11 cellular contexts compared by ENCODE assay signal in the genomic region with DNA sequence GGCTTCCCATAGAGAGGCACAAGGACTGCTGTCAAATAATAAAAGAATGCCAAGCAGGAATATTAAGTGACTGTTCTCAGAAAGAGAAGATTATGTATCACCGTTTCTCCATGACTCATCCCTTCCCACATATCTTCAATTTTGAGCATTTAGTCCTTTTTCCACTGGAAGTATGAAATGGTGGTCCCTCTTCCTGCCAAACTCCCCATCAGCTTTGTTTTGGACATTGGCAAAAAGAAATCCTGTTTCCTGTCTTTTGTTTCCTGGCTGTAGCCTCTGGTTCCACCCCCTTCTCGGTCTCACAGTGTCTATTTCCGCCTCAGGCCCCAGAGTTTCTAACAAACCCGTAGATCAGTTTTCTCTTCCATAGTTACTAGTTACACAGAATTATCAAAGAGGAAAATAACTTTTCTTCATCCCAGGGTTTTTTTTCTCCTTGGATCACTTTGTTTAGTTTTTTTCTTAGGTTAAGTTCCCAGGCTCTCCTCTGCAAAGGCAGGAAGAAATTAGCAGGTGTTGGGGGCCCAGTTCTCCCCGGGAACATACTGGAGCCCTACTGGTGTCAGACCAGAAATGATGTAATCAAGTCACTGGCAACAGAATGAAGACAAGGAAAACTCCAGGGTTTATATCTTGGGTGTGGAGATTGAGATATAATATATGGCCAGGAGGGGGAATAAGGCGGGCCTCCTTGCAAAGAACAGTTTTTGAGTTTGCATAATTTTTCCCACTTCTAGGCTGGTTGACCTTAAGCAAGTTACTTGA. TPM values are rescaled to one million over a fixed set of nuclear protein-coding genes. Genes with fewer than 3 reads are reported as not detected.
DNase-seq lines count a peak whose midpoint lies in the region; ATAC-seq and TF ChIP-seq lines count a peak whose summit lies in the region.
"Had no signal": no experiment of that assay in that cellular context is flagged by ENCODE, and none has a peak within 500 bp of the region (broad histone marks: within the 10 kb centered on the region; RNA-seq: fewer than 3 reads in every experiment).

No MANE protein-coding gene starts in this region.

- no peaks in the 10 kb centered on the region for H3K9me3 ChIP-seq in mesenchymal stem cell (ENCODE audit: control insufficient read depth, low read length)

- no peaks in the 10 kb centered on the region for H3K9me3 Mint-ChIP-seq in activated CD8-positive, alpha-beta memory T cell treated with anti-CD3 and anti-CD28 coated beads, Interleukin-2, amount 10 ng/mL, durations not matched to agents 7 days and 5 days (ENCODE audit: low read depth)
- no peaks in the 10 kb centered on the region for H3K9me3 Mint-ChIP-seq in endothelial cell (ENCODE audit: unreplicated experiment)
- H3K9me3 Mint-ChIP-seq in type B pancreatic cell, result peaks cover 4% of the 10 kb centered on the region
- H3K9me3 Mint-ChIP-seq: activated B cell treated with CpG ODN at 0.5 μM for 24 hours; activated naive CD8-positive, alpha-beta T cell treated with anti-CD3 and anti-CD28 coated beads, Interleukin-2, amount 10 ng/mL, durations not matched to agents 7 days and 5 days had no signal

- no peak overlapping the region for H3K4me3 ChIP-seq in mesenchymal stem cell (ENCODE audit: insufficient read depth in 1 of 2, low read depth in 1 of 2, low read length in 2 of 2)

- no peak overlapping the region for H3K27ac ChIP-seq in mesenchymal stem cell (ENCODE audit: low read length, poor library complexity, severe bottlenecking)

- no peak for ATAC-seq in activated CD8-positive, alpha-beta memory T cell treated with anti-CD3 and anti-CD28 coated beads, Interleukin-2, amount 10 ng/mL, durations not matched to agents 7 days and 5 days
- no peak for ATAC-seq in GM18867 (IDR thresholded peaks at IDR 0.05; ENCODE audit: unreplicated experiment)

- H3K4ac ChIP-seq in mesenchymal stem cell (ENCODE audit: low read depth in 1 of 2, low read length in 2 of 2), result no peak overlapping the region

- H3K4me1 Mint-ChIP-seq in activated CD8-positive, alpha-beta memory T cell treated with anti-CD3 and anti-CD28 coated beads, Interleukin-2, amount 10 ng/mL, durations not matched to agents 7 days and 5 days, result peaks cover 3% of the 10 kb centered on the region
- H3K4me1 Mint-ChIP-seq in endothelial cell (ENCODE audit: unreplicated experiment), result peaks cover 74% of the 10 kb centered on the region
- H3K4me1 Mint-ChIP-seq in type B pancreatic cell (ENCODE audit: unreplicated experiment), result peaks cover 5% of the 10 kb centered on the region
- H3K4me1 Mint-ChIP-seq: activated B cell treated with CpG ODN at 0.5 μM for 24 hours had no signal

- H2AK5ac ChIP-seq in mesenchymal stem cell (ENCODE audit: low read length, severe bottlenecking), result no peak overlapping the region

- no peak overlapping the region for H3K27ac Mint-ChIP-seq in activated CD8-positive, alpha-beta memory T cell treated with anti-CD3 and anti-CD28 coated beads, Interleukin-2, amount 10 ng/mL, durations not matched to agents 7 days and 5 days
- H3K27ac Mint-ChIP-seq in endothelial cell (ENCODE audit: unreplicated experiment) (peak overlapping the region; percentile 96), type B pancreatic cell (peak overlapping the region; percentile 21)
- H3K27ac Mint-ChIP-seq: activated B cell treated with CpG ODN at 0.5 μM for 24 hours; activated naive CD8-positive, alpha-beta T cell treated with anti-CD3 and anti-CD28 coated beads, Interleukin-2, amount 10 ng/mL, durations not matched to agents 7 days and 5 days had no signal

- no peaks in the 10 kb centered on the region for H3K27me3 ChIP-seq in mesenchymal stem cell (ENCODE audit: control insufficient read depth in 1 of 2, insufficient read depth in 1 of 2, low read length in 2 of 2)

- H2AFZ ChIP-seq in mesenchymal stem cell (ENCODE audit: low read depth, low read length), result no peak overlapping the region

- H3K27me3 Mint-ChIP-seq in activated CD8-positive, alpha-beta memory T cell treated with anti-CD3 and anti-CD28 coated beads, Interleukin-2, amount 10 ng/mL, durations not matched to agents 7 days and 5 days, result peaks cover 13% of the 10 kb centered on the region
- peaks cover 4% of the 10 kb centered on the region for H3K27me3 Mint-ChIP-seq in endothelial cell (ENCODE audit: unreplicated experiment)
- H3K27me3 Mint-ChIP-seq in type B pancreatic cell, result peaks cover 8% of the 10 kb centered on the region

- H4K8ac ChIP-seq in mesenchymal stem cell (ENCODE audit: low read length), result no peak overlapping the region

- no peak overlapping the region for H3K14ac ChIP-seq in mesenchymal stem cell (ENCODE audit: low read length in 2 of 2)

- H3K4me1 ChIP-seq in mesenchymal stem cell (ENCODE audit: control insufficient read depth, insufficient read depth, low read depth, low read length), result peaks cover 2% of the 10 kb centered on the region

- no peak overlapping the region for H3K4me3 Mint-ChIP-seq in activated CD8-positive, alpha-beta memory T cell treated with anti-CD3 and anti-CD28 coated beads, Interleukin-2, amount 10 ng/mL, durations not matched to agents 7 days and 5 days
- peak overlapping the region; percentile 9 for H3K4me3 Mint-ChIP-seq in endothelial cell (ENCODE audit: unreplicated experiment)
- H3K4me3 Mint-ChIP-seq in type B pancreatic cell, result no peak overlapping the region
- H3K4me3 Mint-ChIP-seq: activated B cell treated with CpG ODN at 0.5 μM for 24 hours; activated naive CD8-positive, alpha-beta T cell treated with anti-CD3 and anti-CD28 coated beads, Interleukin-2, amount 10 ng/mL, durations not matched to agents 7 days and 5 days had no signal

- H2BK15ac ChIP-seq in mesenchymal stem cell (ENCODE audit: low read depth, poor library complexity, severe bottlenecking), result no peak overlapping the region

- H4K91ac ChIP-seq in mesenchymal stem cell (ENCODE audit: low read length), result no peak overlapping the region

- no peak overlapping the region for H3K18ac ChIP-seq in mesenchymal stem cell (ENCODE audit: low read depth in 1 of 2, low read length in 2 of 2)

- no peak overlapping the region for H2BK5ac ChIP-seq in mesenchymal stem cell (ENCODE audit: low read depth, low read length, poor library complexity, severe bottlenecking)

- no peaks in the 10 kb centered on the region for H3K79me1 ChIP-seq in mesenchymal stem cell (replicated peaks; ENCODE audit: low read length, poor library complexity, severe bottlenecking)

- CTCF ChIA-PET in activated CD8-positive, alpha-beta memory T cell treated with anti-CD3 and anti-CD28 coated beads, Interleukin-2, amount 10 ng/mL, durations not matched to agents 7 days and 5 days (lab: Charles Lee), result interaction anchor here (1.4 to 15.0 kb wide), 3 partner anchors 28 to 144 kb away, joined by 4 to 140 read pairs (median 10); no protein-coding TSS in a partner anchor

- no peak overlapping the region for H2BK120ac ChIP-seq in mesenchymal stem cell (ENCODE audit: low read depth, low read length)

- no peaks in the 10 kb centered on the region for H3K36me3 Mint-ChIP-seq in activated CD8-positive, alpha-beta memory T cell treated with anti-CD3 and anti-CD28 coated beads, Interleukin-2, amount 10 ng/mL, durations not matched to agents 7 days and 5 days
- H3K36me3 Mint-ChIP-seq in endothelial cell (ENCODE audit: low read depth, unreplicated experiment) (no peaks in the 10 kb centered on the region), type B pancreatic cell (no peaks in the 10 kb centered on the region)
- H3K36me3 Mint-ChIP-seq: activated naive CD8-positive, alpha-beta T cell treated with anti-CD3 and anti-CD28 coated beads, Interleukin-2, amount 10 ng/mL, durations not matched to agents 7 days and 5 days had no signal

- peak; percentile 3 for DNase-seq in activated CD8-positive, alpha-beta memory T cell treated with anti-CD3 and anti-CD28 coated beads for 24 hours
- DNase-seq in activated CD8-positive, alpha-beta memory T cell treated with anti-CD3 and anti-CD28 coated beads, Interleukin-2, amount 10 ng/mL, durations not matched to agents 7 days and 5 days, result no peak
- DNase-seq in endothelial cell (ENCODE audit: low spot score) (peak; percentile 41), mesenchymal stem cell (no peak), type B pancreatic cell (ENCODE audit: extremely low spot score, unreplicated experiment) (no peak), DMS79 treated with DMSO at 0.1 percent for 48 hours (lab: John Stamatoyannopoulos, UW) (no peak)
- DNase-seq in activated T-cell treated with anti-CD3 and anti-CD28 coated beads, Interleukin-2, amount 50 U/mL, for 48 hours, result no peak
- DNase-seq: activated B cell treated with CpG ODN at 0.5 μM for 24 hours; activated naive CD8-positive, alpha-beta T cell treated with anti-CD3 and anti-CD28 coated beads, Interleukin-2, amount 10 ng/mL, durations not matched to agents 7 days and 5 days; nucleus accumbens had no signal

- H3K36me3 ChIP-seq in mesenchymal stem cell (ENCODE audit: control insufficient read depth in 1 of 2, insufficient read depth in 2 of 2, low read depth in 1 of 2, low read length in 2 of 2), result no peaks in the 10 kb centered on the region

- TF ChIP-seq CTCF in endothelial cell (IDR thresholded peaks at IDR 0.05; ENCODE audit: unreplicated experiment), result peak; percentile 18
- no peak for TF ChIP-seq CTCF in type B pancreatic cell (conservative IDR thresholded peaks at IDR 0.05)

- WGBS in mesenchymal stem cell, result 62% methylated on average over 5 of the region's 6 CpGs

- peak overlapping the region in 1 of 2 experiments; percentile 33 for H2BK12ac ChIP-seq in mesenchymal stem cell (ENCODE audit: low read length in 2 of 2)

- no peak overlapping the region for H3K23ac ChIP-seq in mesenchymal stem cell (ENCODE audit: low read length in 2 of 2)

- H3K9ac ChIP-seq in mesenchymal stem cell (ENCODE audit: low read length), result peak overlapping the region; percentile 44

- no peak overlapping the region for H3K4me2 ChIP-seq in mesenchymal stem cell (ENCODE audit: low read length, poor library complexity, severe bottlenecking)

RNA-seq across cellular contexts. Expression of a gene that starts 26.3 kb away (rescaled TPM):
- total RNA-seq in activated CD8-positive, alpha-beta memory T cell treated with anti-CD3 and anti-CD28 coated beads, Interleukin-2, amount 10 ng/mL, durations not matched to agents 7 days and 5 days, result 10 to 100 TPM; 12.6 to 38.9 TPM
- total RNA-seq in endothelial cell (ENCODE audit: unreplicated experiment) (81.5 TPM), type B pancreatic cell (ENCODE audit: low replicate concordance) (18.7 and 24.1 TPM in 2 replicates)
- 0.86 TPM for polyA plus RNA-seq in mesenchymal stem cell (2013, experiment 1 of 2)
- 1.0 TPM for polyA plus RNA-seq in mesenchymal stem cell (2013, experiment 2 of 2)

RNA-seq across cellular contexts. Expression of a gene that starts 58.0 kb away (rescaled TPM):
- not detected for total RNA-seq in activated CD8-positive, alpha-beta memory T cell treated with anti-CD3 and anti-CD28 coated beads, Interleukin-2, amount 10 ng/mL, durations not matched to agents 7 days and 5 days
- total RNA-seq in endothelial cell (ENCODE audit: unreplicated experiment), result 0.13 TPM
- polyA plus RNA-seq in mesenchymal stem cell (2013, experiment 1 of 2), result 1.3 TPM
- polyA plus RNA-seq in mesenchymal stem cell (2013, experiment 2 of 2), result 1.8 TPM
- 0.12 and 2.7 TPM in 2 replicates for total RNA-seq in type B pancreatic cell (ENCODE audit: low replicate concordance)
- total RNA-seq: activated B cell treated with CpG ODN at 0.5 μM for 24 hours; activated naive CD8-positive, alpha-beta T cell treated with anti-CD3 and anti-CD28 coated beads, Interleukin-2, amount 10 ng/mL, durations not matched to agents 7 days and 5 days had no signal

Comparison
In these comparisons a context has a peak if more than half of its experiments do, and no peak if none do; other contexts are left out.
1. DNase-seq: peak in activated CD8-positive, alpha-beta memory T cell treated with anti-CD3 and anti-CD28 coated beads for 24 hours (single experiment) and endothelial cell (single experiment); none in activated CD8-positive, alpha-beta memory T cell treated with anti-CD3 and anti-CD28 coated beads, Interleukin-2, amount 10 ng/mL, durations not matched to agents 7 days and 5 days (single experiment), mesenchymal stem cell (single experiment), type B pancreatic cell (single experiment), activated T-cell treated with anti-CD3 and anti-CD28 coated beads, Interleukin-2, amount 50 U/mL, for 48 hours (0 of 2) and DMS79 treated with DMSO at 0.1 percent for 48 hours (single experiment).